ENCODE assay signal across 8 cellular contexts in the genomic region with DNA sequence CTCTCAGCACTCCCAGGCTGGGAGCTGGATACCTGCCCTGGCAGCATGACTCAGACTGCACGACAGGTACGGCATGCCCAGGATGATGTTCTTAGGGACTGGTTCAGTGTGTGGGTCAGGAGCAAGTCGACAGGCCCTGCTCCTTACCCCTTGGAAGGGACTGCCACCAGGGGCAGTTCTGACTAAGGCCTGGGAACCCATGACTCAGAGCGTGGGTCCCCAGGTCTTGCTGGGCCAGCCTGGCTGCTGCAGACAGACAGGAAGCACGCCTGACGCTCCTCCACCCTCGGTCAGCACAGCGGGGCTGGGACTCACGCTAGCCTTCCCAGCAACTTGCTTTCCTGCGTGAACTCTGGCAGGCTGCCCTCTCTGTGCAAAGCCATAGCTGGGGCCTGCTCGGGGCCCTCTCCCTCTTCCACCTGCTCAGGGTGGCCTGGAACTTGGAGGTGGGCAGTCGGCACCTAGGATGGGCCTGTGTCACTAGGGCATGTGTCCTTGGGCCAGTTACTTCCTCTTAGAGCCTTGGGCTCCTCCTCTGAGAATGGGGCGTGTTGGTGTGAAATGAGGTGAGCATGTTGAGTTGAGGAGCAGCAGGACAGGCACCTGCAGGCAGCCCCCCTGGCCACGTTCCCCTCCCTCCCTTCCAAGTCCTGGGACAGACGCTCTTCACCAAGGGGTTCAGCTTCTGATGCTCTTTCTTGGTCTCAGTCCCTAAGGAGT.
A peak's percentile ranks its signal among the peaks of the same experiment; 100 is the strongest.
DNase-seq lines count a peak whose midpoint lies in the region; ATAC-seq, FAIRE-seq and TF ChIP-seq lines count a peak whose summit lies in the region.
"Not testable (repeated sequence)": the region's sequence is repeated elsewhere in the genome, so short reads cannot be mapped to it uniquely, and the experiment has no call there.

No MANE protein-coding gene starts in this region.

- not testable (repeated sequence) for H2BK5ac ChIP-seq in mesenchymal stem cell (ENCODE audit: low read depth, low read length, poor library complexity, severe bottlenecking)

- FAIRE-seq in RCC 7860 (lab: Jason Lieb, UNC): peak; percentile 64
- not testable (repeated sequence) for FAIRE-seq in bronchial epithelial cell (lab: Jason Lieb, UNC)

- H3K14ac ChIP-seq in mesenchymal stem cell (ENCODE audit: low read length in 2 of 2): not testable (repeated sequence)

- ATAC-seq in GM18520 (IDR thresholded peaks at IDR 0.05; ENCODE audit: unreplicated experiment): peak; percentile 73
- peak; percentile 71 for ATAC-seq in GM19468 (IDR thresholded peaks at IDR 0.05; ENCODE audit: extremely low read depth, unreplicated experiment)
- peak; percentile 84 for ATAC-seq in HG02759 (IDR thresholded peaks at IDR 0.05; ENCODE audit: unreplicated experiment)
- ATAC-seq in HG03432 (IDR thresholded peaks at IDR 0.05; ENCODE audit: unreplicated experiment): peak; percentile 81

- not testable (repeated sequence) for H3K9ac ChIP-seq in BLaER1; mesenchymal stem cell (ENCODE audit: low read length)

- H3K9me3 ChIP-seq in BLaER1; mesenchymal stem cell (ENCODE audit: control insufficient read depth, low read length): not testable (repeated sequence)

- 68% methylated on average over 4 of the region's 15 CpGs for WGBS in mesenchymal stem cell

- peak; percentile 33 for DNase-seq in RCC 7860 (ENCODE audit: low spot score)
- DNase-seq in bronchial epithelial cell (ENCODE audit: low read depth): peak; percentile 62
- DNase-seq in mesenchymal stem cell: not testable (repeated sequence)

- H2AFZ ChIP-seq in mesenchymal stem cell (ENCODE audit: low read depth, low read length): peak overlapping the region; percentile 11

- not testable (repeated sequence) for H3K4me3 ChIP-seq in BLaER1; bronchial epithelial cell (ENCODE audit: low read depth, low read length); mesenchymal stem cell (ENCODE audit: insufficient read depth in 1 of 2, low read depth in 1 of 2, low read length in 2 of 2)

- peak overlapping the region; percentile 49 for H4K8ac ChIP-seq in mesenchymal stem cell (ENCODE audit: low read length)

- H3K4me1 ChIP-seq in BLaER1: peaks cover 52% of the 10 kb centered on the region
- not testable (repeated sequence) for H3K4me1 ChIP-seq in mesenchymal stem cell (ENCODE audit: control insufficient read depth, insufficient read depth, low read depth, low read length)

- H2BK15ac ChIP-seq in mesenchymal stem cell (ENCODE audit: low read depth, poor library complexity, severe bottlenecking): not testable (repeated sequence)

- not testable (repeated sequence) for H3K36me3 ChIP-seq in BLaER1; bronchial epithelial cell (ENCODE audit: control insufficient read depth, insufficient read depth, low read length); mesenchymal stem cell (ENCODE audit: control insufficient read depth in 1 of 2, insufficient read depth in 2 of 2, low read depth in 1 of 2, low read length in 2 of 2)

- H2BK120ac ChIP-seq in mesenchymal stem cell (ENCODE audit: low read depth, low read length): not testable (repeated sequence)

- not testable (repeated sequence) for H3K4ac ChIP-seq in mesenchymal stem cell (ENCODE audit: low read depth in 1 of 2, low read length in 2 of 2)

- not testable (repeated sequence) for H3K79me1 ChIP-seq in mesenchymal stem cell (replicated peaks; ENCODE audit: low read length, poor library complexity, severe bottlenecking)

- H4K91ac ChIP-seq in mesenchymal stem cell (ENCODE audit: low read length): peak overlapping the region; percentile 39

- peak overlapping the region; percentile 76 for H3K4me2 ChIP-seq in BLaER1
- H3K4me2 ChIP-seq in mesenchymal stem cell (ENCODE audit: low read length, poor library complexity, severe bottlenecking): not testable (repeated sequence)

- H2BK12ac ChIP-seq in mesenchymal stem cell (ENCODE audit: low read length in 2 of 2): not testable (repeated sequence)

- not testable (repeated sequence) for H4K20me1 ChIP-seq in BLaER1

- TF ChIP-seq CTCF in bronchial epithelial cell (IDR thresholded peaks at IDR 0.05; ENCODE audit: insufficient read depth, low read length, severe bottlenecking): not testable (repeated sequence)

- not testable (repeated sequence) for H2AK5ac ChIP-seq in mesenchymal stem cell (ENCODE audit: low read length, severe bottlenecking)

- H3K18ac ChIP-seq in mesenchymal stem cell (ENCODE audit: low read depth in 1 of 2, low read length in 2 of 2): peak overlapping the region in 1 of 2 experiments; percentile 33

- H3K27ac ChIP-seq in BLaER1: peak overlapping the region; percentile 44
- not testable (repeated sequence) for H3K27ac ChIP-seq in mesenchymal stem cell (ENCODE audit: low read length, poor library complexity, severe bottlenecking)

- H3K23ac ChIP-seq in mesenchymal stem cell (ENCODE audit: low read length in 2 of 2): not testable (repeated sequence)

- not testable (repeated sequence) for H3K27me3 ChIP-seq in BLaER1; bronchial epithelial cell (ENCODE audit: control insufficient read depth, insufficient read depth, low read length); mesenchymal stem cell (ENCODE audit: control insufficient read depth in 1 of 2, insufficient read depth in 1 of 2, low read length in 2 of 2)
